ENCODE assay signal across 11 cellular contexts in the genomic region with DNA sequence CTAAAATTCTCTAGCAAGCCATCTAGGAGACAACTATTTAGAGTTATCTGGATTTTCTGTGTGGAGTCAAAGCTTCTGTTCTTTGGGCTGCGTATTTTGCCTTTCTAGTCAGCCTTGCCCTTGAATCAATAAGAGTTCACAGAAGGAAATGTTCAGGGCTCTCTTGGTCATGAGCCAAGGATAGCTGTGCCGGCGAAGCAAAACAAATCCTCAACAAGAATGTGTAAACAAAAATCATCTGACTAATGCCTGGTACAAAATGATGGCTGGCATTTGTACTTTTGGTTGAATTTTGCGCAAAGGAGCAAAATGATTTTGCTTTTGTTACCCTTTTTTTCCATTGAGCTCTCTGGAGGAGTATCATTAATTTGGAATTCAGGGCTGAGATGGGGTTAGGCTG.
DNase-seq lines count a peak whose midpoint lies in the region; ATAC-seq and TF ChIP-seq lines count a peak whose summit lies in the region.
"Had no signal": no experiment of that assay in that cellular context is flagged by ENCODE, and none has a peak within 500 bp of the region (broad histone marks: within the 10 kb centered on the region; RNA-seq: fewer than 3 reads in every experiment).

No MANE protein-coding gene starts in this region.

- no peak overlapping the region for H3K4me2 ChIP-seq in GM23338

- H3K4me3 ChIP-seq in GM23338 (no peak overlapping the region), fibroblast of mammary gland (ENCODE audit: control insufficient read depth, low read depth, low read length) (no peak overlapping the region)

- no peaks in the 10 kb centered on the region for H3K9me2 ChIP-seq in GM23338 (ENCODE audit: insufficient read depth)

- no peaks in the 10 kb centered on the region for H3F3A ChIP-seq in GM23338 (replicated peaks; ENCODE audit: low read depth)

- no peak overlapping the region for H3K27ac Mint-ChIP-seq in GM23338
- H3K27ac Mint-ChIP-seq: activated T-helper 17 cell treated with anti-CD3 and anti-CD28 coated beads, Interleukin-2, amount 50 U/mL, for 72 hours; endodermal cell had no signal

- intact Hi-C loops in sciatic nerve (cut with DNase I): no loop called here

- in situ Hi-C loops in KBM-7 (cut with MboI; ENCODE audit: low pct_unique_long_range_greater_than_20kb, low sequenced_read_pairs): no loop called here

- H3K9me3 Mint-ChIP-seq in GM23338: no peaks in the 10 kb centered on the region
- H3K9me3 Mint-ChIP-seq: activated T-helper 17 cell treated with anti-CD3 and anti-CD28 coated beads, Interleukin-2, amount 50 U/mL, for 72 hours; endodermal cell had no signal

- DNase-seq in GM23338 (ENCODE audit: low spot score): no peak
- peak; percentile 46 for DNase-seq in NCI-H446 treated with DMSO at 0.1 percent for 48 hours (lab: John Stamatoyannopoulos, UW)
- DNase-seq in fibroblast of mammary gland (ENCODE audit: low read depth): peak; percentile 41
- no peak for DNase-seq in sciatic nerve (ENCODE audit: low spot score)
- no peak for DNase-seq in KBM-7
- DNase-seq in stimulated activated CD8-positive, alpha-beta memory T cell treated with anti-CD3 and anti-CD28 coated beads, Interleukin-4, amount 100 ng/mL, for 48 hours: no peak
- no peak for DNase-seq in GM03348 (ENCODE audit: low spot score)
- DNase-seq in iPS-NIHi11 (ENCODE audit: low spot score): no peak
- DNase-seq: endodermal cell, MV-4-11 had no signal

- no peak overlapping the region for H3K4me3 Mint-ChIP-seq in GM23338
- H3K4me3 Mint-ChIP-seq: activated T-helper 17 cell treated with anti-CD3 and anti-CD28 coated beads, Interleukin-2, amount 50 U/mL, for 72 hours; endodermal cell had no signal

- H4K20me1 ChIP-seq in GM23338 (replicated peaks; ENCODE audit: insufficient read depth): no peaks in the 10 kb centered on the region

- no peaks in the 10 kb centered on the region for H3K4me1 Mint-ChIP-seq in GM23338
- H3K4me1 Mint-ChIP-seq: activated T-helper 17 cell treated with anti-CD3 and anti-CD28 coated beads, Interleukin-2, amount 50 U/mL, for 72 hours had no signal

- H3K27me3 ChIP-seq in GM23338 (ENCODE audit: insufficient read depth): no peaks in the 10 kb centered on the region

- no peaks in the 10 kb centered on the region for H3K27me3 Mint-ChIP-seq in GM23338 (ENCODE audit: insufficient read depth, low read depth, poor library complexity)

- H3K4me1 ChIP-seq in GM23338 (ENCODE audit: insufficient read depth): no peaks in the 10 kb centered on the region

- H3K36me3 ChIP-seq in GM23338 (ENCODE audit: insufficient read depth): no peaks in the 10 kb centered on the region

- peak overlapping the region; percentile 5; the same call in 1 of the 2 replicates for H2AFZ ChIP-seq in GM23338

- no peak overlapping the region for H3K27ac ChIP-seq in GM23338 (ENCODE audit: low read depth)

- ATAC-seq in GM23338 (no peak), sciatic nerve (peak; percentile 87)
- ATAC-seq: activated T-helper 17 cell treated with anti-CD3 and anti-CD28 coated beads, Interleukin-2, amount 50 U/mL, for 72 hours had no signal

- TF ChIP-seq CTCF in GM23338 (conservative IDR thresholded peaks at IDR 0.05; ENCODE audit: low read depth in 2 of 2) (no peak), fibroblast of mammary gland (conservative IDR thresholded peaks at IDR 0.05; ENCODE audit: control insufficient read depth, insufficient read depth, low read depth, low read length) (no peak)

- H3K79me2 ChIP-seq in GM23338 (replicated peaks; ENCODE audit: insufficient read depth): no peaks in the 10 kb centered on the region

- no peaks in the 10 kb centered on the region for H3K36me3 Mint-ChIP-seq in GM23338 (ENCODE audit: low read depth)

TF ChIP-seq in GM23338, 12 proteins besides CTCF, POLR2A, EP300 and RAD21 (continues in another document):
- TF ChIP-seq EZH2 (IDR thresholded peaks at IDR 0.05; ENCODE audit: low read depth, unreplicated experiment) (no peak), ZNF331 (CRISPR knock-in tag; IDR thresholded peaks at IDR 0.05; ENCODE audit: low read depth) (no peak), POLR2AphosphoS5 (IDR thresholded peaks at IDR 0.05; ENCODE audit: low read depth) (no peak), NANOG (IDR thresholded peaks at IDR 0.05; ENCODE audit: borderline replicate concordance) (no peak), CREB1 (CRISPR knock-in tag; IDR thresholded peaks at IDR 0.05; ENCODE audit: low read depth) (no peak), ZNF114 (CRISPR knock-in tag; IDR thresholded peaks at IDR 0.05) (no peak)
- TF ChIP-seq, protein P1, sequence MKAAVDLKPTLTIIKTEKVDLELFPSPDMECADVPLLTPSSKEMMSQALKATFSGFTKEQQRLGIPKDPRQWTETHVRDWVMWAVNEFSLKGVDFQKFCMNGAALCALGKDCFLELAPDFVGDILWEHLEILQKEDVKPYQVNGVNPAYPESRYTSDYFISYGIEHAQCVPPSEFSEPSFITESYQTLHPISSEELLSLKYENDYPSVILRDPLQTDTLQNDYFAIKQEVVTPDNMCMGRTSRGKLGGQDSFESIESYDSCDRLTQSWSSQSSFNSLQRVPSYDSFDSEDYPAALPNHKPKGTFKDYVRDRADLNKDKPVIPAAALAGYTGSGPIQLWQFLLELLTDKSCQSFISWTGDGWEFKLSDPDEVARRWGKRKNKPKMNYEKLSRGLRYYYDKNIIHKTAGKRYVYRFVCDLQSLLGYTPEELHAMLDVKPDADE (IDR thresholded peaks at IDR 0.05): no peak
- TF ChIP-seq, protein P2, sequence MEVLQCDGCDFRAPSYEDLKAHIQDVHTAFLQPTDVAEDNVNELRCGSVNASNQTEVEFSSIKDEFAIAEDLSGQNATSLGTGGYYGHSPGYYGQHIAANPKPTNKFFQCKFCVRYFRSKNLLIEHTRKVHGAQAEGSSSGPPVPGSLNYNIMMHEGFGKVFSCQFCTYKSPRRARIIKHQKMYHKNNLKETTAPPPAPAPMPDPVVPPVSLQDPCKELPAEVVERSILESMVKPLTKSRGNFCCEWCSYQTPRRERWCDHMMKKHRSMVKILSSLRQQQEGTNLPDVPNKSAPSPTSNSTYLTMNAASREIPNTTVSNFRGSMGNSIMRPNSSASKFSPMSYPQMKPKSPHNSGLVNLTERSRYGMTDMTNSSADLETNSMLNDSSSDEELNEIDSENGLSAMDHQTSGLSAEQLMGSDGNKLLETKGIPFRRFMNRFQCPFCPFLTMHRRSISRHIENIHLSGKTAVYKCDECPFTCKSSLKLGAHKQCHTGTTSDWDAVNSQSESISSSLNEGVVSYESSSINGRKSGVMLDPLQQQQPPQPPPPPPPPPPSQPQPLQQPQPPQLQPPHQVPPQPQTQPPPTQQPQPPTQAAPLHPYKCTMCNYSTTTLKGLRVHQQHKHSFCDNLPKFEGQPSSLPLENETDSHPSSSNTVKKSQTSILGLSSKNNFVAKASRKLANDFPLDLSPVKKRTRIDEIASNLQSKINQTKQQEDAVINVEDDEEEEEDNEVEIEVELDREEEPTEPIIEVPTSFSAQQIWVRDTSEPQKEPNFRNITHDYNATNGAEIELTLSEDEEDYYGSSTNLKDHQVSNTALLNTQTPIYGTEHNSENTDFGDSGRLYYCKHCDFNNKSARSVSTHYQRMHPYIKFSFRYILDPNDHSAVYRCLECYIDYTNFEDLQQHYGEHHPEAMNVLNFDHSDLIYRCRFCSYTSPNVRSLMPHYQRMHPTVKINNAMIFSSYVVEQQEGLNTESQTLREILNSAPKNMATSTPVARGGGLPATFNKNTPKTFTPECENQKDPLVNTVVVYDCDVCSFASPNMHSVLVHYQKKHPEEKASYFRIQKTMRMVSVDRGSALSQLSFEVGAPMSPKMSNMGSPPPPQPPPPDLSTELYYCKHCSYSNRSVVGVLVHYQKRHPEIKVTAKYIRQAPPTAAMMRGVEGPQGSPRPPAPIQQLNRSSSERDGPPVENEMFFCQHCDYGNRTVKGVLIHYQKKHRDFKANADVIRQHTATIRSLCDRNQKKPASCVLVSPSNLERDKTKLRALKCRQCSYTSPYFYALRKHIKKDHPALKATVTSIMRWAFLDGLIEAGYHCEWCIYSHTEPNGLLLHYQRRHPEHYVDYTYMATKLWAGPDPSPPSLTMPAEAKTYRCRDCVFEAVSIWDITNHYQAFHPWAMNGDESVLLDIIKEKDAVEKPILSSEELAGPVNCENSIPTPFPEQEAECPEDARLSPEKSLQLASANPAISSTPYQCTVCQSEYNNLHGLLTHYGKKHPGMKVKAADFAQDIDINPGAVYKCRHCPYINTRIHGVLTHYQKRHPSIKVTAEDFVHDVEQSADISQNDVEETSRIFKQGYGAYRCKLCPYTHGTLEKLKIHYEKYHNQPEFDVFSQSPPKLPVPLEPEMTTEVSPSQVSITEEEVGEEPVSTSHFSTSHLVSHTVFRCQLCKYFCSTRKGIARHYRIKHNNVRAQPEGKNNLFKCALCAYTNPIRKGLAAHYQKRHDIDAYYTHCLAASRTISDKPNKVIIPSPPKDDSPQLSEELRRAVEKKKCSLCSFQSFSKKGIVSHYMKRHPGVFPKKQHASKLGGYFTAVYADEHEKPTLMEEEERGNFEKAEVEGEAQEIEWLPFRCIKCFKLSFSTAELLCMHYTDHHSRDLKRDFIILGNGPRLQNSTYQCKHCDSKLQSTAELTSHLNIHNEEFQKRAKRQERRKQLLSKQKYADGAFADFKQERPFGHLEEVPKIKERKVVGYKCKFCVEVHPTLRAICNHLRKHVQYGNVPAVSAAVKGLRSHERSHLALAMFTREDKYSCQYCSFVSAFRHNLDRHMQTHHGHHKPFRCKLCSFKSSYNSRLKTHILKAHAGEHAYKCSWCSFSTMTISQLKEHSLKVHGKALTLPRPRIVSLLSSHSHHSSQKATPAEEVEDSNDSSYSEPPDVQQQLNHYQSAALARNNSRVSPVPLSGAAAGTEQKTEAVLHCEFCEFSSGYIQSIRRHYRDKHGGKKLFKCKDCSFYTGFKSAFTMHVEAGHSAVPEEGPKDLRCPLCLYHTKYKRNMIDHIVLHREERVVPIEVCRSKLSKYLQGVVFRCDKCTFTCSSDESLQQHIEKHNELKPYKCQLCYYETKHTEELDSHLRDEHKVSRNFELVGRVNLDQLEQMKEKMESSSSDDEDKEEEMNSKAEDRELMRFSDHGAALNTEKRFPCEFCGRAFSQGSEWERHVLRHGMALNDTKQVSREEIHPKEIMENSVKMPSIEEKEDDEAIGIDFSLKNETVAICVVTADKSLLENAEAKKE (CRISPR knock-in tag; IDR thresholded peaks at IDR 0.05): no peak

Comparison
In these comparisons a context has a peak if more than half of its experiments do, and no peak if none do; other contexts are left out.
1. DNase-seq: peak in NCI-H446 treated with DMSO at 0.1 percent for 48 hours (single experiment) and fibroblast of mammary gland (single experiment); none in GM23338 (single experiment), sciatic nerve (single experiment), KBM-7 (single experiment), stimulated activated CD8-positive, alpha-beta memory T cell treated with anti-CD3 and anti-CD28 coated beads, Interleukin-4, amount 100 ng/mL, for 48 hours (single experiment), GM03348 (single experiment) and iPS-NIHi11 (single experiment).